ENCODE assay signal across 12 cellular contexts in the genomic region with DNA sequence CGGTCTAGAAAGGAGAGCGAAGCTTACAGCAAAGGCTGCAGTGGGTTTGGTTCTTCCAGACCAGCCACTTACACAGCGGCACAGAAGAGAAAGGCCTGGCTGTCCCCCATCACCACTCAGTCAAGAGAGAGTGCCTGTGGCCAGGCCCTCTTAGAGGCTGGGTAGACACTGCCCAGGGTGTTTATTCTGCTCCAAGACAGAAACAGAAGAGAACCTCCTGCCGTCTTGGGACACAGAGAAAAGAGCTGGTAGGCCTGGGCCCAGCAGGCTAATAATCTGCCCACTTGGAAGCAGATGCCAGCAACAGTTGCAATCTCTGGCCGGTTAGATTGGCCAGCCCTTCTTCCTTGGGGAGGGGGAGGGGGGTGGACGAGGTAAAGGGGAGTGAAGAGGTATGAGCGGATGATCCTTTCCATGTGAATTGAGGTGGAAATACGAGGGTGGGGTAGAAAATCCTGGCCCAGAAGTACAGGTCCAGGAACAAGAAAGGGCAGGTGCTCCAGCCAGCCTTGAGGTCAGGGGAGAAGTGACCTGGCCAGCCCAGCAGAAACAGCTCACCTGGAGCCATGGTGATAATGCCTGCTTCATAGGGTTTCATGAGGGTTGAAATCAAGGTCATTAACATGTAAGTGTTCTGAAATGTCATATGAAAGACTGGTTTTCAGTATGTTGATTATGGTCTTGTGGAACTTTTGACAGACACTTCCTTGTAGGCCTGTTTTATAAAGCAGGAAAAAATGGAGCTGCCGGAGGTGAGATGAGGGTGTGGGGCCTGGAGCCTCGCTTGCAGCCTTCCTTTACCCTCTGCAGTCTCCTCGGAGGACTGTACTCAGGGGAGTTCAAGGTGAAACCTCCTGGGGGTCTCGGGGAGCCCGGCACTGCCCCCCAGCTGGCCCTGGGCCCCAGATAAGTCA.
DNase-seq lines count a peak whose midpoint lies in the region; ATAC-seq and TF ChIP-seq lines count a peak whose summit lies in the region.
"Had no signal": no experiment of that assay in that cellular context is flagged by ENCODE, and none has a peak within 500 bp of the region (broad histone marks: within the 10 kb centered on the region; RNA-seq: fewer than 3 reads in every experiment).

No MANE protein-coding gene starts in this region.

- H3K4me1 ChIP-seq in mesodermal cell (ENCODE audit: control insufficient read depth, insufficient read depth, low read length, poor library complexity, severe bottlenecking) (peaks cover 3% of the 10 kb centered on the region), OCI-LY7 (ENCODE audit: insufficient read depth, low read length, poor library complexity, severe bottlenecking) (peaks cover 15% of the 10 kb centered on the region)

- no peak for DNase-seq in OCI-LY7 (ENCODE audit: low spot score)
- DNase-seq in natural killer cell = no peak
- DNase-seq in NCI-H2171 treated with DMSO at 0.1 percent for 48 hours (lab: John Stamatoyannopoulos, UW) = no peak
- DNase-seq: activated CD8-positive, alpha-beta memory T cell treated with anti-CD3 and anti-CD28 coated beads, Interleukin-2, amount 10 ng/mL, durations not matched to agents 7 days and 5 days; activated naive CD8-positive, alpha-beta T cell treated with anti-CD3 and anti-CD28 coated beads, Interleukin-2, amount 10 ng/mL, durations not matched to agents 7 days and 5 days; NCI-H2081 treated with DMSO at 0.1 percent for 48 hours had no signal

- H3K9me2 ChIP-seq in OCI-LY7 (ENCODE audit: insufficient read depth, low read length) = no peaks in the 10 kb centered on the region

- H3K4me1 Mint-ChIP-seq in IgD-negative memory B cell = peaks cover 32 to 42% (median 35%) of the 10 kb centered on the region in 3 donors
- peaks cover 42% of the 10 kb centered on the region for H3K4me1 Mint-ChIP-seq in brain
- peaks cover 91% of the 10 kb centered on the region for H3K4me1 Mint-ChIP-seq in stimulated activated memory B cell treated with anti-CD40 and anti-IgM and Interleukin-4, amounts not matched to agents 10 μg/mL and 1 μg/mL and 100 μg/mL, for 72 hours
- peaks cover 20 to 25% of the 10 kb centered on the region in 2 donors for H3K4me1 Mint-ChIP-seq in natural killer cell
- H3K4me1 Mint-ChIP-seq: activated CD8-positive, alpha-beta memory T cell treated with anti-CD3 and anti-CD28 coated beads, Interleukin-2, amount 10 ng/mL, durations not matched to agents 7 days and 5 days; activated naive CD8-positive, alpha-beta T cell treated with anti-CD3 and anti-CD28 coated beads, Interleukin-2, amount 10 ng/mL, durations not matched to agents 7 days and 5 days had no signal

- H3K9me3 Mint-ChIP-seq in IgD-negative memory B cell (no peaks in the 10 kb centered on the region), brain (no peaks in the 10 kb centered on the region), natural killer cell (no peaks in the 10 kb centered on the region)
- no peaks in the 10 kb centered on the region for H3K9me3 Mint-ChIP-seq in stimulated activated memory B cell treated with anti-CD40 and anti-IgM and Interleukin-4, amounts not matched to agents 10 μg/mL and 1 μg/mL and 100 μg/mL, for 72 hours
- H3K9me3 Mint-ChIP-seq: activated naive CD8-positive, alpha-beta T cell treated with anti-CD3 and anti-CD28 coated beads, Interleukin-2, amount 10 ng/mL, durations not matched to agents 7 days and 5 days; CD8-positive, alpha-beta memory T cell had no signal

- no peaks in the 10 kb centered on the region; the same call in 1 of the 2 replicates for H4K20me1 ChIP-seq in OCI-LY7 (ENCODE audit: insufficient read depth, low read length)

- H3K36me3 ChIP-seq in mesodermal cell (ENCODE audit: control insufficient read depth, insufficient read depth, low read length) (no peaks in the 10 kb centered on the region), OCI-LY7 (ENCODE audit: insufficient read depth, low read length) (no peaks in the 10 kb centered on the region)

- intact Hi-C loops in OCI-LY7 (cut with micrococcal nuclease; ENCODE audit: unreplicated experiment) = no loop called here
- intact Hi-C loops in natural killer cell (cut with micrococcal nuclease) = no loop called here

- no peak for ATAC-seq in stimulated activated memory B cell treated with anti-CD40 and anti-IgM and Interleukin-4, amounts not matched to agents 10 μg/mL and 1 μg/mL and 100 μg/mL, for 72 hours
- no peak for ATAC-seq in GM21825 (IDR thresholded peaks at IDR 0.05; ENCODE audit: unreplicated experiment)
- no peak for ATAC-seq in natural killer cell
- ATAC-seq: activated CD8-positive, alpha-beta memory T cell treated with anti-CD3 and anti-CD28 coated beads, Interleukin-2, amount 10 ng/mL, durations not matched to agents 7 days and 5 days had no signal

- H3K27ac Mint-ChIP-seq in IgD-negative memory B cell = peak overlapping the region; percentile 52 to 83 (median 78)
- peak overlapping the region in 4 of 5 experiments; percentile 37 to 97 (median 76) for H3K27ac Mint-ChIP-seq in brain
- peak overlapping the region; percentile 76 for H3K27ac Mint-ChIP-seq in stimulated activated memory B cell treated with anti-CD40 and anti-IgM and Interleukin-4, amounts not matched to agents 10 μg/mL and 1 μg/mL and 100 μg/mL, for 72 hours
- H3K27ac Mint-ChIP-seq in natural killer cell = peak overlapping the region in 1 of 2 donors; percentile 30
- H3K27ac Mint-ChIP-seq: activated CD8-positive, alpha-beta memory T cell treated with anti-CD3 and anti-CD28 coated beads, Interleukin-2, amount 10 ng/mL, durations not matched to agents 7 days and 5 days; activated naive CD8-positive, alpha-beta T cell treated with anti-CD3 and anti-CD28 coated beads, Interleukin-2, amount 10 ng/mL, durations not matched to agents 7 days and 5 days had no signal

- no peaks in the 10 kb centered on the region for H3K79me2 ChIP-seq in OCI-LY7 (ENCODE audit: insufficient read depth, low read depth, low read length)

- H3K27me3 Mint-ChIP-seq in IgD-negative memory B cell (no peaks in the 10 kb centered on the region), brain (no peaks in the 10 kb centered on the region), natural killer cell (ENCODE audit: low read depth in 2 of 2) (no peaks in the 10 kb centered on the region)
- no peaks in the 10 kb centered on the region for H3K27me3 Mint-ChIP-seq in stimulated activated memory B cell treated with anti-CD40 and anti-IgM and Interleukin-4, amounts not matched to agents 10 μg/mL and 1 μg/mL and 100 μg/mL, for 72 hours
- H3K27me3 Mint-ChIP-seq: activated CD8-positive, alpha-beta memory T cell treated with anti-CD3 and anti-CD28 coated beads, Interleukin-2, amount 10 ng/mL, durations not matched to agents 7 days and 5 days; activated naive CD8-positive, alpha-beta T cell treated with anti-CD3 and anti-CD28 coated beads, Interleukin-2, amount 10 ng/mL, durations not matched to agents 7 days and 5 days had no signal

- BruUV-seq in OCI-LY7 (replicated peaks; lab: Mats Ljungman, UMichigan) = no TSS peak

- no peaks in the 10 kb centered on the region for H3K9me3 ChIP-seq in mesodermal cell (ENCODE audit: control insufficient read depth, low read length)
- no peaks in the 10 kb centered on the region for H3K9me3 ChIP-seq in OCI-LY7 (ENCODE audit: low read length)

- no peak overlapping the region for H3K4me3 ChIP-seq in mesodermal cell (ENCODE audit: extremely low read depth, insufficient read depth, low read length, poor library complexity, severe bottlenecking)
- no peak overlapping the region for H3K4me3 ChIP-seq in OCI-LY7 (ENCODE audit: low read depth, low read length, poor library complexity, severe bottlenecking)

- H3K27ac ChIP-seq in mesodermal cell (ENCODE audit: low read depth, low read length, severe bottlenecking) = peak overlapping the region; percentile 1
- H3K27ac ChIP-seq in OCI-LY7 (ENCODE audit: low read depth, low read length, poor library complexity, severe bottlenecking) = no peak overlapping the region

- CTCF ChIA-PET in OCI-LY7 (lab: Charles Lee; ENCODE audit: unreplicated experiment) = no interaction called here

- TF ChIP-seq CTCF in brain (conservative IDR thresholded peaks at IDR 0.05) (no peak), OCI-LY7 (conservative IDR thresholded peaks at IDR 0.05; ENCODE audit: low read length) (no peak), natural killer cell (IDR thresholded peaks at IDR 0.05) (no peak)

- H3K4me3 Mint-ChIP-seq in IgD-negative memory B cell = peak overlapping the region in 1 of 4 donors; percentile 49
- H3K4me3 Mint-ChIP-seq in brain = no peak overlapping the region
- H3K4me3 Mint-ChIP-seq in stimulated activated memory B cell treated with anti-CD40 and anti-IgM and Interleukin-4, amounts not matched to agents 10 μg/mL and 1 μg/mL and 100 μg/mL, for 72 hours = no peak overlapping the region
- H3K4me3 Mint-ChIP-seq in natural killer cell = no peak overlapping the region
- H3K4me3 Mint-ChIP-seq: activated CD8-positive, alpha-beta memory T cell treated with anti-CD3 and anti-CD28 coated beads, Interleukin-2, amount 10 ng/mL, durations not matched to agents 7 days and 5 days; activated naive CD8-positive, alpha-beta T cell treated with anti-CD3 and anti-CD28 coated beads, Interleukin-2, amount 10 ng/mL, durations not matched to agents 7 days and 5 days; CD8-positive, alpha-beta memory T cell had no signal

- 80% methylated on average over 11 to 13 of the region's 13 CpGs for WGBS in mesodermal cell (ENCODE audit: insufficient coverage in 2 of 2), 2 experiments

- POLR2A ChIA-PET in OCI-LY7 (lab: Charles Lee) = interaction anchor here (1.1 kb wide), 1 partner anchor 10 kb away, joined by 4 read pairs; no protein-coding TSS in a partner anchor

- H3K36me3 Mint-ChIP-seq in IgD-negative memory B cell (peaks cover 10% of the 10 kb centered on the region), brain (peaks cover 7% of the 10 kb centered on the region), natural killer cell (no peaks in the 10 kb centered on the region)
- H3K36me3 Mint-ChIP-seq in stimulated activated memory B cell treated with anti-CD40 and anti-IgM and Interleukin-4, amounts not matched to agents 10 μg/mL and 1 μg/mL and 100 μg/mL, for 72 hours = peaks cover 20% of the 10 kb centered on the region
- H3K36me3 Mint-ChIP-seq: activated CD8-positive, alpha-beta memory T cell treated with anti-CD3 and anti-CD28 coated beads, Interleukin-2, amount 10 ng/mL, durations not matched to agents 7 days and 5 days; activated naive CD8-positive, alpha-beta T cell treated with anti-CD3 and anti-CD28 coated beads, Interleukin-2, amount 10 ng/mL, durations not matched to agents 7 days and 5 days had no signal

- no peak overlapping the region for H2AFZ ChIP-seq in OCI-LY7 (ENCODE audit: low read length)

- no peak overlapping the region for H3K4me2 ChIP-seq in OCI-LY7 (ENCODE audit: low read length)
